In genomic region chr16:81315271-81316175, GRCh38 we compare ENCODE assay signal across 1 cellular context.
TF ChIP-seq lines count a peak whose summit lies in the region.

No MANE protein-coding gene starts in this region.

TF ChIP-seq in HepG2, 621 proteins besides CTCF, POLR2A, EP300 and RAD21 (continued from another document and continues in another):
- TF ChIP-seq ZNF800 (CRISPR knock-in tag; IDR thresholded peaks at IDR 0.05) (peak; percentile 68; the same call in 1 of the 2 replicates), ZNF431 (CRISPR knock-in tag; IDR thresholded peaks at IDR 0.05; ENCODE audit: borderline replicate concordance, low read depth) (no peak), YEATS4 (CRISPR knock-in tag; IDR thresholded peaks at IDR 0.05; ENCODE audit: borderline replicate concordance) (no peak), MED1 (CRISPR knock-in tag; IDR thresholded peaks at IDR 0.05) (0 out of 2 replicates have a peak, but pooled peaks have one; percentile 38), ZNF280B (CRISPR knock-in tag; IDR thresholded peaks at IDR 0.05; ENCODE audit: borderline replicate concordance) (no peak), ZFP91 (CRISPR knock-in tag; IDR thresholded peaks at IDR 0.05; ENCODE audit: borderline replicate concordance) (no peak), HBP1 (CRISPR knock-in tag; IDR thresholded peaks at IDR 0.05; ENCODE audit: low read depth) (no peak), ZFY (CRISPR knock-in tag; IDR thresholded peaks at IDR 0.05) (peak; percentile 29; the same call in 1 of the 2 replicates), RAD51 (IDR thresholded peaks at IDR 0.05; ENCODE audit: borderline replicate concordance) (no peak), ZSCAN25 (CRISPR knock-in tag; IDR thresholded peaks at IDR 0.05) (no peak), ZNF446 (CRISPR knock-in tag; IDR thresholded peaks at IDR 0.05) (peak; percentile 59; the same call in 1 of the 2 replicates), ZNF761 (CRISPR knock-in tag; conservative IDR thresholded peaks at IDR 0.05) (no peak), ZNF34 (CRISPR knock-in tag; IDR thresholded peaks at IDR 0.05; ENCODE audit: borderline replicate concordance) (no peak), MXI1 (IDR thresholded peaks at IDR 0.05; ENCODE audit: borderline replicate concordance, low read depth, low read length) (peak; percentile 38; the same call in 1 of the 3 replicates), ZNF274 (CRISPR knock-in tag; IDR thresholded peaks at IDR 0.05) (peak; percentile 33; the same call in 1 of the 2 replicates), ETV5 (CRISPR knock-in tag; IDR thresholded peaks at IDR 0.05; ENCODE audit: borderline replicate concordance) (0 out of 2 replicates have a peak, but pooled peaks have one; percentile 7), ZNF543 (CRISPR knock-in tag; IDR thresholded peaks at IDR 0.05) (no peak), TRIM22 (IDR thresholded peaks at IDR 0.05) (no peak), ZFYVE20 (CRISPR knock-in tag; IDR thresholded peaks at IDR 0.05; ENCODE audit: borderline replicate concordance, low read depth) (0 out of 2 replicates have a peak, but pooled peaks have one; percentile 47), HNRNPK (IDR thresholded peaks at IDR 0.05; ENCODE audit: low read depth, low read length, poor library complexity, severe bottlenecking) (no peak), FLYWCH1 (CRISPR knock-in tag; IDR thresholded peaks at IDR 0.05) (no peak), ZFP1 (CRISPR knock-in tag; IDR thresholded peaks at IDR 0.05) (no peak), SSRP1 (CRISPR knock-in tag; IDR thresholded peaks at IDR 0.05) (no peak), ZNF225 (CRISPR knock-in tag; IDR thresholded peaks at IDR 0.05) (no peak; the same call in 1 of the 2 replicates), MAZ (IDR thresholded peaks at IDR 0.05; ENCODE audit: borderline replicate concordance, low read depth, low read length) (no peak), MAZ (CRISPR knock-in tag; IDR thresholded peaks at IDR 0.05; ENCODE audit: low read depth) (0 out of 2 replicates have a peak, but pooled peaks have one; percentile 0), KIAA2018 (CRISPR knock-in tag; IDR thresholded peaks at IDR 0.05; ENCODE audit: borderline replicate concordance) (no peak), ARID5B (CRISPR knock-in tag; IDR thresholded peaks at IDR 0.05) (no peak), ZNF749 (CRISPR knock-in tag; IDR thresholded peaks at IDR 0.05; ENCODE audit: borderline replicate concordance) (0 out of 2 replicates have a peak, but pooled peaks have one; percentile 30), ZNF710 (CRISPR knock-in tag; IDR thresholded peaks at IDR 0.05; ENCODE audit: borderline replicate concordance) (no peak), ZNF614 (CRISPR knock-in tag; IDR thresholded peaks at IDR 0.05; ENCODE audit: borderline replicate concordance) (no peak)
